17 cellular contexts compared by ENCODE assay signal in genomic region chr5:55441107-55441771, GRCh38.
DNase-seq lines count a peak whose midpoint lies in the region; ATAC-seq, FAIRE-seq and TF ChIP-seq lines count a peak whose summit lies in the region.
"Had no signal": no experiment of that assay in that cellular context is flagged by ENCODE, and none has a peak within 500 bp of the region (broad histone marks: within the 10 kb centered on the region; RNA-seq: fewer than 3 reads in every experiment).

No MANE protein-coding gene starts in this region.

- no peak overlapping the region for H2AK5ac ChIP-seq in H9 (ENCODE audit: insufficient read length, low read length)

- H3K27me3 ChIP-seq in H9 (ENCODE audit: insufficient read depth, low read length), result no peaks in the 10 kb centered on the region
- peaks cover 0 to 5% of the 10 kb centered on the region in 2 experiments; a peak in 1 of 5 replicates for H3K27me3 ChIP-seq in K562 (ENCODE audit: control insufficient read depth in 2 of 2, insufficient read depth in 2 of 2, low read length in 2 of 2)
- H3K27me3 ChIP-seq: BLaER1 treated with 17β-estradiol and CSF1 and Interleukin-3, amounts not matched to agents 10 nM and 100 nM; brain microvascular endothelial cell; SJCRH30 had no signal

- no peak overlapping the region for H3K18ac ChIP-seq in H9 (ENCODE audit: insufficient read length, low read depth, low read length)

- H3K79me1 ChIP-seq in H9 (ENCODE audit: insufficient read depth, low read depth, low read length, poor library complexity, severe bottlenecking), result no peaks in the 10 kb centered on the region

- WGBS in A549 (ENCODE audit: missing lambda C conversion rate), result 81% methylated on average over 3 of the region's 3 CpGs
- WGBS in H9 (ENCODE audit: extremely low coverage, insufficient read length, low lambda C conversion rate), result no CpG with 5 or more reads among the region's 3 CpGs
- 19% methylated on average over 3 of the region's 3 CpGs for WGBS in K562 (ENCODE audit: insufficient coverage, low coverage, missing lambda C conversion rate)

- TF ChIP-seq RAD21 in A549 (conservative IDR thresholded peaks at IDR 0.05 in 1 of 2, IDR thresholded peaks at IDR 0.05 in 1 of 2) (no peak), K562 (CRISPR knock-in tag; conservative IDR thresholded peaks at IDR 0.05 in 1 of 2, IDR thresholded peaks at IDR 0.05 in 1 of 2) (no peak)

- H4K20me1 ChIP-seq in H9 (ENCODE audit: control insufficient read depth, insufficient read depth, insufficient read length) (no peaks in the 10 kb centered on the region), K562 (replicated peaks; ENCODE audit: control insufficient read depth, insufficient read depth, low read length) (no peaks in the 10 kb centered on the region)
- H4K20me1 ChIP-seq: BLaER1 treated with 17β-estradiol and CSF1 and Interleukin-3, amounts not matched to agents 10 nM and 100 nM had no signal

- FAIRE-seq in A549 (lab: Jason Lieb, UNC) (peak; percentile 7), K562 (lab: Jason Lieb, UNC) (no peak), kidney (lab: Jason Lieb, UNC) (no peak)

- H3K4me1 ChIP-seq in A549 (peaks cover 37% of the 10 kb centered on the region), H9 (ENCODE audit: insufficient read depth, low read length) (peaks cover 16% of the 10 kb centered on the region), K562 (replicated peaks in 1 of 2; ENCODE audit: control insufficient read depth in 2 of 2, insufficient read depth in 2 of 2, low read length in 2 of 2) (peaks cover 0 to 5% of the 10 kb centered on the region in 2 experiments; a peak in 2 of 5 replicates), kidney (ENCODE audit: control insufficient read depth in 1 of 2, insufficient read depth in 1 of 2, low read depth in 1 of 2, low read length in 2 of 2) (peaks cover 15 to 20% of the 10 kb centered on the region in 2 donors)

- H3T11ph ChIP-seq in H9 (ENCODE audit: low read length), result no peak overlapping the region

- H4K8ac ChIP-seq in H9 (replicated peaks; ENCODE audit: insufficient read length, low read depth, low read length), result no peak overlapping the region

- no peak overlapping the region for H3K4ac ChIP-seq in H9 (ENCODE audit: low read depth, low read length)

- no peak overlapping the region for H3K4me3 Mint-ChIP-seq in H9
- H3K4me3 Mint-ChIP-seq in naive thymus-derived CD8-positive, alpha-beta T cell, result no peak overlapping the region

- H3K36me3 Mint-ChIP-seq in H9 (ENCODE audit: insufficient read depth in 1 of 3, low read depth in 3 of 3), result peaks cover 23 to 55% (median 45%) of the 10 kb centered on the region in 3 experiments
- H3K36me3 Mint-ChIP-seq in naive thymus-derived CD8-positive, alpha-beta T cell, result peaks cover 3 to 29% (median 7%) of the 10 kb centered on the region in 3 donors

- peaks cover 7 to 8% of the 10 kb centered on the region in 2 experiments for H3K9me3 Mint-ChIP-seq in H9
- H3K9me3 Mint-ChIP-seq in naive thymus-derived CD8-positive, alpha-beta T cell, result peaks cover 0 to 5% (median 2%) of the 10 kb centered on the region in 9 donors

- H3K27me3 Mint-ChIP-seq in H9 (ENCODE audit: low read depth), result no peaks in the 10 kb centered on the region; the same call in 1 of the 2 replicates
- no peaks in the 10 kb centered on the region for H3K27me3 Mint-ChIP-seq in naive thymus-derived CD8-positive, alpha-beta T cell
- H3K27me3 Mint-ChIP-seq: activated T-helper 17 cell treated with anti-CD3 and anti-CD28 coated beads, Interleukin-2, amount 50 U/mL, for 72 hours had no signal

- in situ Hi-C loops in K562 (cut with MboI), result no loop called here

- TF ChIP-seq POLR2A in A549 (IDR thresholded peaks at IDR 0.05; ENCODE audit: low read length), result no peak
- no peak for TF ChIP-seq POLR2A in K562 (conservative IDR thresholded peaks at IDR 0.05)

- no peaks in the 10 kb centered on the region; the same call in 2 of the 3 replicates for H3K9me3 ChIP-seq in A549
- peaks cover 5% of the 10 kb centered on the region for H3K9me3 ChIP-seq in H9 (ENCODE audit: control insufficient read depth, low read depth, low read length)
- H3K9me3 ChIP-seq in K562 (replicated peaks; ENCODE audit: control insufficient read depth, insufficient read depth, low read depth, low read length), result no peaks in the 10 kb centered on the region
- no peaks in the 10 kb centered on the region for H3K9me3 ChIP-seq in kidney (ENCODE audit: control insufficient read depth in 1 of 2, low read length in 2 of 2)
- H3K9me3 ChIP-seq: SJCRH30 had no signal

- peak overlapping the region in 2 of 3 experiments; percentile 65 to 71; a peak in 3 of 7 replicates for H3K27ac Mint-ChIP-seq in H9
- H3K27ac Mint-ChIP-seq in naive thymus-derived CD8-positive, alpha-beta T cell, result peak overlapping the region in 9 of 10 donors; percentile 20 to 83 (median 70)

- H3K9ac ChIP-seq in H9 (ENCODE audit: extremely low read depth, insufficient read length, low read length) (no peak overlapping the region), K562 (ENCODE audit: insufficient read depth in 1 of 2, low read depth in 2 of 2, low read length in 2 of 2) (no peak overlapping the region), kidney (ENCODE audit: low read length in 2 of 2) (no peak overlapping the region)
- H3K9ac ChIP-seq: BLaER1 treated with 17β-estradiol and CSF1 and Interleukin-3, amounts not matched to agents 10 nM and 100 nM had no signal

- H2BK12ac ChIP-seq in H9 (ENCODE audit: insufficient read length, low read depth, low read length), result no peak overlapping the region

- POLR2A ChIA-PET in A549 (lab: Yijun Ruan, JAX) (no interaction called here), K562 (lab: Yijun Ruan, JAX) (interaction anchor here (1.0 kb wide), 1 partner anchor 11 kb away, joined by 3 read pairs; no protein-coding TSS in a partner anchor)
- POLR2A ChIA-PET in naive thymus-derived CD8-positive, alpha-beta T cell (lab: Charles Lee), result interaction anchor here (0.5 to 1.0 kb wide), 2 partner anchors 155 to 209 kb away, joined by 3 to 4 read pairs; no protein-coding TSS in a partner anchor

- H3K36me3 ChIP-seq in K562 (ENCODE audit: control insufficient read depth, insufficient read depth, low read length) (no peaks in the 10 kb centered on the region), kidney (ENCODE audit: control insufficient read depth in 1 of 2, insufficient read depth in 2 of 2, low read length in 2 of 2) (peaks cover 4 to 8% of the 10 kb centered on the region in 2 donors)
- H3K36me3 ChIP-seq: brain microvascular endothelial cell had no signal

- H3K14ac ChIP-seq in H9 (ENCODE audit: insufficient read depth, low read length), result no peak overlapping the region

- H2BK15ac ChIP-seq in H9 (ENCODE audit: low read depth, low read length), result no peak overlapping the region

- no peak overlapping the region for H4K5ac ChIP-seq in H9 (ENCODE audit: insufficient read length, low read depth, low read length)

- no TSS peak for BruUV-seq in K562 (replicated peaks; lab: Mats Ljungman, UMichigan)

- H3K9me1 ChIP-seq in K562 (ENCODE audit: control insufficient read depth, insufficient read depth, low read length), result no peaks in the 10 kb centered on the region

- H3K4me3 ChIP-seq in A549 (no peak overlapping the region), K562 (no peak overlapping the region), kidney (ENCODE audit: low read length in 2 of 2) (no peak overlapping the region)
- H3K4me3 ChIP-seq: BLaER1 treated with 17β-estradiol and CSF1 and Interleukin-3, amounts not matched to agents 10 nM and 100 nM; SJCRH30 had no signal

- no peak for TF ChIP-seq CTCF in A549 (IDR thresholded peaks at IDR 0.05)
- TF ChIP-seq CTCF in H9 (conservative IDR thresholded peaks at IDR 0.05), result no peak
- TF ChIP-seq CTCF in K562 (IDR thresholded peaks at IDR 0.05 in 2 of 3, conservative IDR thresholded peaks at IDR 0.05 in 1 of 3; ENCODE audit: insufficient read depth in 2 of 3, low read depth in 1 of 3, low read length in 3 of 3), result no peak
- TF ChIP-seq CTCF in kidney (IDR thresholded peaks at IDR 0.05; ENCODE audit: borderline replicate concordance, extremely low read depth, insufficient read depth), result no peak

- no peak for ATAC-seq in A549
- ATAC-seq in K562, result peak; percentile 40; the same call in 1 of the 3 replicates
- peak in 1 of 2 donors; percentile 45 for ATAC-seq in naive thymus-derived CD8-positive, alpha-beta T cell
- ATAC-seq in GM18907 (IDR thresholded peaks at IDR 0.05; ENCODE audit: unreplicated experiment), result no peak
- ATAC-seq: sciatic nerve had no signal

- TF ChIP-seq EP300 in A549 (IDR thresholded peaks at IDR 0.05) (no peak), K562 (IDR thresholded peaks at IDR 0.05; ENCODE audit: low read length) (no peak)

- no peak overlapping the region for H3K56ac ChIP-seq in H9 (ENCODE audit: insufficient read length, low read depth, low read length)

- H2BK120ac ChIP-seq in H9 (ENCODE audit: low read depth, low read length, poor library complexity, severe bottlenecking), result no peak overlapping the region

- CTCF ChIA-PET in A549 (lab: Yijun Ruan, JAX), result no interaction called here
- CTCF ChIA-PET in K562 (lab: Yijun Ruan, JAX; ENCODE audit: low intra/inter-chr PET ratio), result no interaction called here

- no peak overlapping the region for H3K4me2 ChIP-seq in A549
- no peak overlapping the region for H3K4me2 ChIP-seq in H9 (ENCODE audit: insufficient read depth, insufficient read length, low read length)
- H3K4me2 ChIP-seq in K562 (ENCODE audit: insufficient read depth, low read length), result no peak overlapping the region
- H3K4me2 ChIP-seq: BLaER1 treated with 17β-estradiol and CSF1 and Interleukin-3, amounts not matched to agents 10 nM and 100 nM had no signal

- H3K4me1 Mint-ChIP-seq in H9, result peaks cover 49 to 52% of the 10 kb centered on the region in 2 experiments
- H3K4me1 Mint-ChIP-seq in naive thymus-derived CD8-positive, alpha-beta T cell, result peaks cover 11 to 27% (median 22%) of the 10 kb centered on the region in 4 donors

- intact Hi-C loops in K562 (cut with micrococcal nuclease), result no loop called here
- intact Hi-C loops in kidney (cut with DNase I), result no loop called here

- H4K91ac ChIP-seq in H9 (ENCODE audit: insufficient read length, low read depth, low read length), result no peak overlapping the region

- H3K27ac ChIP-seq in A549, result peak overlapping the region in 1 of 2 experiments; percentile 22; a peak in 2 of 6 replicates
- no peak overlapping the region for H3K27ac ChIP-seq in H9 (ENCODE audit: insufficient read length, low read depth, low read length)
- no peak overlapping the region for H3K27ac ChIP-seq in K562 (ENCODE audit: extremely low read depth, low read depth, low read length)
- H3K27ac ChIP-seq in kidney (ENCODE audit: low read depth in 2 of 2, low read length in 2 of 2), result no peak overlapping the region
- H3K27ac ChIP-seq: SJCRH30 had no signal

- no peak overlapping the region for H2BK20ac ChIP-seq in H9 (ENCODE audit: low read depth, low read length, poor library complexity, severe bottlenecking)

- DNase-seq in A549 (ENCODE audit: low read depth in 1 of 2, low spot score in 1 of 2) (no peak), H9 (no peak), K562 (ENCODE audit: extremely low read depth in 1 of 4, low spot score in 3 of 4) (no peak), kidney (no peak), D341Med (ENCODE audit: low spot score) (no peak), SK-N-DZ (ENCODE audit: low spot score) (no peak)
- no peak for DNase-seq in naive thymus-derived CD8-positive, alpha-beta T cell
- DNase-seq: activated CD4-positive, alpha-beta T cell treated with anti-CD3 and anti-CD28 coated beads for 1 hour; brain microvascular endothelial cell; midbrain; NCI-H1105; NCI-H526 treated with DMSO at 0.1 percent for 48 hours had no signal

- no peaks in the 10 kb centered on the region for H3K23me2 ChIP-seq in H9 (ENCODE audit: insufficient read length, low read depth, low read length, poor library complexity, severe bottlenecking)

- H3K23ac ChIP-seq in H9 (ENCODE audit: insufficient read length, low read depth, low read length), result no peak overlapping the region

- H2AFZ ChIP-seq in H9 (ENCODE audit: low read length) (no peak overlapping the region), K562 (ENCODE audit: low read depth, low read length) (no peak overlapping the region; the same call in 1 of the 2 replicates)

- peak overlapping the region; percentile 48 for H2BK5ac ChIP-seq in H9 (ENCODE audit: insufficient read length, low read length)

- no peaks in the 10 kb centered on the region for H3K79me2 ChIP-seq in H9 (ENCODE audit: insufficient read depth, low read length)
- no peaks in the 10 kb centered on the region for H3K79me2 ChIP-seq in K562 (ENCODE audit: control insufficient read depth, insufficient read depth, low read length)
